ENCODE assay signal across 1 cellular context in the genomic region with DNA sequence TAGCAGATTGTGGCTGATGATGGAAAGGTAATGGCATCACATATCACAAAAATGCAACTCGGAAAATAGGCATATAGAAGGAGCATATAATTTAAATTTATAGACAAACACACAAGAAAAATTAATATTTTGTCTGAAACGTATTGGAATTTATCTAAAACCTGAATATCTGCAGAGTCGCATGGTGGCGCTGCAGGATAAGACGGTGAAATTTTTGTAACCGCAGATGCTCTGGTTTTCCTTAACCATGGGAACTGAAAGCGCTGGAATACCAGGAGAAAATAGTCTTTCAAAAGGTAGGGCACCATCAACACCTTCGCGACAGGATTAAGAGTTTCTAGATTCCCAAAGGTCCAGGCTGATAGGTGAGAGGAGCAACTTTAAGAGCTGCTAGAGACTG.
TF ChIP-seq lines count a peak whose summit lies in the region.

No MANE protein-coding gene starts in this region.

TF ChIP-seq in HCT116, 20 proteins besides CTCF, POLR2A, EP300 and RAD21:
- no peak for TF ChIP-seq SP1 (IDR thresholded peaks at IDR 0.05; ENCODE audit: low read depth)
- no peak for TF ChIP-seq CEBPB (IDR thresholded peaks at IDR 0.05; ENCODE audit: low read depth)
- TF ChIP-seq CBX3 (IDR thresholded peaks at IDR 0.05; ENCODE audit: low read depth), result no peak
- TF ChIP-seq, protein P1, sequence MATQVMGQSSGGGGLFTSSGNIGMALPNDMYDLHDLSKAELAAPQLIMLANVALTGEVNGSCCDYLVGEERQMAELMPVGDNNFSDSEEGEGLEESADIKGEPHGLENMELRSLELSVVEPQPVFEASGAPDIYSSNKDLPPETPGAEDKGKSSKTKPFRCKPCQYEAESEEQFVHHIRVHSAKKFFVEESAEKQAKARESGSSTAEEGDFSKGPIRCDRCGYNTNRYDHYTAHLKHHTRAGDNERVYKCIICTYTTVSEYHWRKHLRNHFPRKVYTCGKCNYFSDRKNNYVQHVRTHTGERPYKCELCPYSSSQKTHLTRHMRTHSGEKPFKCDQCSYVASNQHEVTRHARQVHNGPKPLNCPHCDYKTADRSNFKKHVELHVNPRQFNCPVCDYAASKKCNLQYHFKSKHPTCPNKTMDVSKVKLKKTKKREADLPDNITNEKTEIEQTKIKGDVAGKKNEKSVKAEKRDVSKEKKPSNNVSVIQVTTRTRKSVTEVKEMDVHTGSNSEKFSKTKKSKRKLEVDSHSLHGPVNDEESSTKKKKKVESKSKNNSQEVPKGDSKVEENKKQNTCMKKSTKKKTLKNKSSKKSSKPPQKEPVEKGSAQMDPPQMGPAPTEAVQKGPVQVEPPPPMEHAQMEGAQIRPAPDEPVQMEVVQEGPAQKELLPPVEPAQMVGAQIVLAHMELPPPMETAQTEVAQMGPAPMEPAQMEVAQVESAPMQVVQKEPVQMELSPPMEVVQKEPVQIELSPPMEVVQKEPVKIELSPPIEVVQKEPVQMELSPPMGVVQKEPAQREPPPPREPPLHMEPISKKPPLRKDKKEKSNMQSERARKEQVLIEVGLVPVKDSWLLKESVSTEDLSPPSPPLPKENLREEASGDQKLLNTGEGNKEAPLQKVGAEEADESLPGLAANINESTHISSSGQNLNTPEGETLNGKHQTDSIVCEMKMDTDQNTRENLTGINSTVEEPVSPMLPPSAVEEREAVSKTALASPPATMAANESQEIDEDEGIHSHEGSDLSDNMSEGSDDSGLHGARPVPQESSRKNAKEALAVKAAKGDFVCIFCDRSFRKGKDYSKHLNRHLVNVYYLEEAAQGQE (IDR thresholded peaks at IDR 0.05; ENCODE audit: low read depth), result no peak
- TF ChIP-seq EZH2phosphoT487 (IDR thresholded peaks at IDR 0.05; ENCODE audit: borderline replicate concordance), result no peak
- TF ChIP-seq ZBTB33 (IDR thresholded peaks at IDR 0.05; ENCODE audit: extremely low read depth, insufficient replicate concordance, low read length), result no peak
- TF ChIP-seq ZNF274 (IDR thresholded peaks at IDR 0.05; ENCODE audit: low read depth, low read length), result no peak
